Comparison of ENCODE assay signal across 16 cellular contexts in the genomic region with DNA sequence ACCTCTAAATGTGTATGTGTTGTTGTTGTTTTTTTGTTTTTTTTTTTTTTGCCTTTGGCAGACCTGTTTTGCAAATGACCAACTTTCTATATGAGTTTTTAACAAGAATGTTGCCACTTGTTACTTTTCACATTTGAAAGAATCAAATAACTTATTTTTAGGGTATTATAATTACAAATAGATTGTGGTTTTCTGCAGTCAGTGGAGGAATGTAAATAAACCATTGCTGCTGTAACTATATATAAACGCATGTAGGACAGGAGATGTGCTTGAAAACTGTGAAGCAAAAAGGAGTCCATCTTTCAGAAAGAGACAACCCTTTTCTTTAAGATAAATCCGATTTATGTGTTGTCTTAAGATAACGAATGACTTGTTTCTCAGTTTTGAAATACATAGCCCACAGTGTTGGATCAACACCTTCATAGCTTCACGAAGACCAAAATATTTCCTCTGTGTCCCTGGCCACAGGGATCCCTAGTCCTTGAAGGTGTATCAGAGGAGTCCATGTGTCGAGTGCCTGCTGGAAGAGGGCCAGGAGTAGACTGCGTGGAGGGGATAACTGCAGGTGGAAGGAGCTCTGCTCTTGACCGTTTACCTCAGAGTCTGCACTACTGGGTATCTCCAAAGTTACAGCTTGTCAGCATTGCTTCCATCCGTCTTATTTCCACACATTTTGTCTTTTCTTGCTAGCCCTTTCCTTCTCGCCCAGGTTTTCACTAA. TPM values are rescaled to one million over a fixed set of nuclear protein-coding genes. Genes with fewer than 3 reads are reported as not detected.
A peak's percentile ranks its signal among the peaks of the same experiment; 100 is the strongest.
DNase-seq lines count a peak whose midpoint lies in the region; ATAC-seq lines count a peak whose summit lies in the region.
"Had no signal": no experiment of that assay in that cellular context is flagged by ENCODE, and none has a peak within 500 bp of the region (broad histone marks: within the 10 kb centered on the region; RNA-seq: fewer than 3 reads in every experiment).

No MANE protein-coding gene starts in this region.

- DNase-seq in activated T-cell treated with anti-CD3 and anti-CD28 coated beads, Interleukin-2, amount 50 U/mL, for 72 hours = no peak
- DNase-seq in activated T-cell treated with anti-CD3 and anti-CD28 coated beads for 4 hours (no peak), Karpas-422 (no peak)
- DNase-seq in central memory CD8-positive, alpha-beta T cell (ENCODE audit: low spot score in 2 of 2) = no peak
- no peak for DNase-seq in stimulated activated effector memory CD8-positive, alpha-beta T cell treated with anti-CD3 and anti-CD28 coated beads, Interleukin-12 subunit alpha, Interleukin-12 subunit beta, amount 100 ng/mL, for 72 hours (ENCODE audit: low spot score in 2 of 2)
- no peak for DNase-seq in stimulated activated CD4-positive, alpha-beta T cell treated with anti-CD3 and anti-CD28 coated beads, Interleukin-2, amount 100 ng/mL, for 24 hours
- DNase-seq: hippocampal formation; MV-4-11; NK-92 treated with Interleukin-12 subunit alpha and Interleukin-12 subunit beta, amount 100 ng/mL, for 24 hours; posterior cingulate gyrus; stimulated activated CD4-positive, alpha-beta T cell treated with anti-CD3 and anti-CD28 coated beads, Interleukin-1b, Interleukin-23, amount 100 ng/mL, for 48 hours; stimulated activated naive CD4-positive, alpha-beta T cell had no signal

- no peak overlapping the region for H3K9ac ChIP-seq in Karpas-422 (ENCODE audit: low read length)

- peaks cover 98% of the 10 kb centered on the region for H3K79me2 ChIP-seq in Karpas-422 (ENCODE audit: low read length)

- H3K27me3 ChIP-seq in Karpas-422 (ENCODE audit: low read length) = no peaks in the 10 kb centered on the region
- H3K27me3 ChIP-seq: body of pancreas had no signal

- H3K27me3 Mint-ChIP-seq in activated T-cell treated with anti-CD3 and anti-CD28 coated beads, Interleukin-2, amount 50 U/mL, for 72 hours (ENCODE audit: low read depth) = no peaks in the 10 kb centered on the region
- H3K27me3 Mint-ChIP-seq in central memory CD8-positive, alpha-beta T cell = no peaks in the 10 kb centered on the region

- H3K4me3 Mint-ChIP-seq in activated T-cell treated with anti-CD3 and anti-CD28 coated beads, Interleukin-2, amount 50 U/mL, for 72 hours = peak overlapping the region in 1 of 2 donors; percentile 81
- H3K4me3 Mint-ChIP-seq in central memory CD8-positive, alpha-beta T cell = peak overlapping the region; percentile 46
- no peak overlapping the region for H3K4me3 Mint-ChIP-seq in stimulated activated effector memory CD8-positive, alpha-beta T cell treated with anti-CD3 and anti-CD28 coated beads, Interleukin-12 subunit alpha, Interleukin-12 subunit beta, amount 100 ng/mL, for 72 hours

- H3K4me1 Mint-ChIP-seq in activated T-cell treated with anti-CD3 and anti-CD28 coated beads, Interleukin-2, amount 50 U/mL, for 72 hours (ENCODE audit: low read depth) = peaks cover 69% of the 10 kb centered on the region
- H3K4me1 Mint-ChIP-seq in central memory CD8-positive, alpha-beta T cell = peaks cover 56% of the 10 kb centered on the region
- peaks cover 50% of the 10 kb centered on the region for H3K4me1 Mint-ChIP-seq in stimulated activated effector memory CD8-positive, alpha-beta T cell treated with anti-CD3 and anti-CD28 coated beads, Interleukin-12 subunit alpha, Interleukin-12 subunit beta, amount 100 ng/mL, for 72 hours

- peaks cover 53% of the 10 kb centered on the region for H3K4me1 ChIP-seq in Karpas-422 (ENCODE audit: low read length)

- ATAC-seq in activated T-cell treated with anti-CD3 and anti-CD28 coated beads, Interleukin-2, amount 50 U/mL, for 72 hours (replicated peaks in 1 of 2) = no peak
- no peak for ATAC-seq in central memory CD8-positive, alpha-beta T cell (replicated peaks; ENCODE audit: extremely low read depth, poor library complexity, severe bottlenecking)
- ATAC-seq in stimulated activated effector memory CD8-positive, alpha-beta T cell treated with anti-CD3 and anti-CD28 coated beads, Interleukin-12 subunit alpha, Interleukin-12 subunit beta, amount 100 ng/mL, for 72 hours = no peak
- ATAC-seq in GM19452 (IDR thresholded peaks at IDR 0.05; ENCODE audit: unreplicated experiment) = no peak
- no peak for ATAC-seq in HG02885 (IDR thresholded peaks at IDR 0.05; ENCODE audit: poor library complexity, unreplicated experiment)
- ATAC-seq: body of pancreas had no signal

- H3K9me3 Mint-ChIP-seq in activated T-cell treated with anti-CD3 and anti-CD28 coated beads, Interleukin-2, amount 50 U/mL, for 72 hours = no peaks in the 10 kb centered on the region
- no peaks in the 10 kb centered on the region for H3K9me3 Mint-ChIP-seq in central memory CD8-positive, alpha-beta T cell
- H3K9me3 Mint-ChIP-seq in stimulated activated effector memory CD8-positive, alpha-beta T cell treated with anti-CD3 and anti-CD28 coated beads, Interleukin-12 subunit alpha, Interleukin-12 subunit beta, amount 100 ng/mL, for 72 hours = no peaks in the 10 kb centered on the region

- no peak overlapping the region; the same call in 1 of the 2 replicates for H3K4me3 ChIP-seq in Karpas-422 (ENCODE audit: low read length)
- H3K4me3 ChIP-seq: body of pancreas, lung had no signal

- H3K9me3 ChIP-seq in Karpas-422 (ENCODE audit: low read length) = no peaks in the 10 kb centered on the region
- H3K9me3 ChIP-seq: body of pancreas had no signal

- peak overlapping the region; percentile 49 for H3K27ac ChIP-seq in Karpas-422 (ENCODE audit: low read length)
- H3K27ac ChIP-seq: body of pancreas had no signal

- H2AFZ ChIP-seq in Karpas-422 (ENCODE audit: low read length) = no peak overlapping the region

- H3K27ac Mint-ChIP-seq in activated T-cell treated with anti-CD3 and anti-CD28 coated beads, Interleukin-2, amount 50 U/mL, for 72 hours = peak overlapping the region; percentile 94
- H3K27ac Mint-ChIP-seq in central memory CD8-positive, alpha-beta T cell (ENCODE audit: low read depth) = no peak overlapping the region
- peak overlapping the region; percentile 71 for H3K27ac Mint-ChIP-seq in stimulated activated effector memory CD8-positive, alpha-beta T cell treated with anti-CD3 and anti-CD28 coated beads, Interleukin-12 subunit alpha, Interleukin-12 subunit beta, amount 100 ng/mL, for 72 hours

- 0 out of 2 replicates have a peak, but pooled peaks cover 3% of the 10 kb centered on the region for H3K36me3 ChIP-seq in Karpas-422 (ENCODE audit: insufficient read depth, low read length)

- H3K9me2 ChIP-seq in Karpas-422 (replicated peaks; ENCODE audit: insufficient read depth, low read length) = no peaks in the 10 kb centered on the region

- H3K36me3 Mint-ChIP-seq in activated T-cell treated with anti-CD3 and anti-CD28 coated beads, Interleukin-2, amount 50 U/mL, for 72 hours (ENCODE audit: insufficient read depth in 2 of 2) = peaks cover 0 to 2% of the 10 kb centered on the region in 2 donors
- peaks cover 3% of the 10 kb centered on the region for H3K36me3 Mint-ChIP-seq in central memory CD8-positive, alpha-beta T cell (ENCODE audit: insufficient read depth)
- no peaks in the 10 kb centered on the region for H3K36me3 Mint-ChIP-seq in stimulated activated effector memory CD8-positive, alpha-beta T cell treated with anti-CD3 and anti-CD28 coated beads, Interleukin-12 subunit alpha, Interleukin-12 subunit beta, amount 100 ng/mL, for 72 hours

- peak overlapping the region; percentile 49 for H3K4me2 ChIP-seq in Karpas-422 (ENCODE audit: low read depth, low read length, poor library complexity, severe bottlenecking)

- no peaks in the 10 kb centered on the region for H4K20me1 ChIP-seq in Karpas-422 (ENCODE audit: insufficient read depth, low read depth, low read length)

RNA-seq across cellular contexts. Expression of gene TNRC6B, which starts 24.7 kb away (rescaled TPM):
- 10 to 100 TPM; 62.5 to 65.3 TPM for total RNA-seq in activated T-cell treated with anti-CD3 and anti-CD28 coated beads, Interleukin-2, amount 50 U/mL, for 72 hours
- 32.0 and 41.1 TPM in 2 replicates for total RNA-seq in Karpas-422 (2014; rRNA removed; shearing (Covaris generic); ENCODE audit: low replicate concordance)
